In genomic region chr17:17737938-17738894, GRCh38 we compare ENCODE assay signal across 9 cellular contexts. TPM values are rescaled to one million over a fixed set of nuclear protein-coding genes. Genes with fewer than 3 reads are reported as not detected.
DNase-seq lines count a peak whose midpoint lies in the region; ATAC-seq and TF ChIP-seq lines count a peak whose summit lies in the region.
"Had no signal": no experiment of that assay in that cellular context is flagged by ENCODE, and none has a peak within 500 bp of the region (broad histone marks: within the 10 kb centered on the region; RNA-seq: fewer than 3 reads in every experiment).

No MANE protein-coding gene starts in this region.

- H2BK5ac ChIP-seq in IMR-90 (ENCODE audit: low read depth, low read length, poor library complexity, severe bottlenecking), result peak overlapping the region; percentile 12

- in situ Hi-C loops in IMR-90 (cut with MboI; ENCODE audit: low sequenced_read_pairs), result no loop called here

- ATAC-seq in IMR-90 (ENCODE audit: low read depth) (no peak), left lung (peak; percentile 69)
- ATAC-seq in activated naive CD4-positive, alpha-beta T cell treated with anti-CD3 and anti-CD28 coated beads, Interleukin-2, amount 50 U/mL, for 72 hours, result no peak

- peak overlapping the region; percentile 19; the same call in 1 of the 2 replicates for H4K91ac ChIP-seq in IMR-90 (ENCODE audit: insufficient read depth, low read depth, low read length)

- TF ChIP-seq POLR2A in IMR-90 (IDR thresholded peaks at IDR 0.05; ENCODE audit: low read depth, low read length) (no peak), stomach (IDR thresholded peaks at IDR 0.05) (no peak)

- H3K36me3 Mint-ChIP-seq in brain (peaks cover 11% of the 10 kb centered on the region), CD14-positive monocyte (peaks cover 4 to 8% of the 10 kb centered on the region in 2 donors)
- no peaks in the 10 kb centered on the region for H3K36me3 Mint-ChIP-seq in activated naive CD4-positive, alpha-beta T cell treated with anti-CD3 and anti-CD28 coated beads, Interleukin-2, amount 50 U/mL, for 72 hours

- H4K8ac ChIP-seq in IMR-90 (ENCODE audit: low read depth in 2 of 2, low read length in 2 of 2), result peak overlapping the region in 1 of 2 experiments; percentile 40; a peak in 2 of 4 replicates

- peak overlapping the region; percentile 78; the same call in 1 of the 2 replicates for H2AK5ac ChIP-seq in IMR-90 (ENCODE audit: low read depth, low read length)

- H2AK9ac ChIP-seq in IMR-90 (replicated peaks; ENCODE audit: low read depth, low read length, poor library complexity), result peak overlapping the region; percentile 17

- TF ChIP-seq CTCF in IMR-90 (conservative IDR thresholded peaks at IDR 0.05; ENCODE audit: low read depth, low read length), result no peak
- no peak for TF ChIP-seq CTCF in brain (conservative IDR thresholded peaks at IDR 0.05)
- no peak for TF ChIP-seq CTCF in left lung (IDR thresholded peaks at IDR 0.05)
- TF ChIP-seq CTCF in stomach (IDR thresholded peaks at IDR 0.05), result no peak
- TF ChIP-seq CTCF in CD14-positive monocyte (IDR thresholded peaks at IDR 0.05), result no peak

- CTCF ChIA-PET in IMR-90 (lab: Yijun Ruan, JAX), result no interaction called here

- H4K5ac ChIP-seq in IMR-90 (ENCODE audit: low read depth, low read length), result no peak overlapping the region

- H3K4me1 Mint-ChIP-seq in brain (peaks cover 91% of the 10 kb centered on the region), CD14-positive monocyte (peaks cover 12% of the 10 kb centered on the region)

- H3K9ac ChIP-seq in IMR-90 (ENCODE audit: low read depth, low read length), result no peak overlapping the region

- H3K4ac ChIP-seq in IMR-90 (ENCODE audit: low read depth, low read length), result peak overlapping the region; percentile 76; the same call in 1 of the 2 replicates

- no peak overlapping the region for H3K18ac ChIP-seq in IMR-90 (ENCODE audit: low read depth, low read length)

- H3K9me3 Mint-ChIP-seq in brain (peaks cover 0 to 2% (median 0%) of the 10 kb centered on the region in 5 experiments), CD14-positive monocyte (peaks cover 0 to 2% (median 0%) of the 10 kb centered on the region in 7 donors)
- H3K9me3 Mint-ChIP-seq in activated naive CD4-positive, alpha-beta T cell treated with anti-CD3 and anti-CD28 coated beads, Interleukin-2, amount 50 U/mL, for 72 hours, result no peaks in the 10 kb centered on the region

- no peak overlapping the region for H2BK120ac ChIP-seq in IMR-90 (ENCODE audit: low read depth, low read length)

- peak overlapping the region; percentile 70 to 99 (median 96) for H3K27ac Mint-ChIP-seq in brain
- peak overlapping the region in 1 of 7 donors; percentile 75 for H3K27ac Mint-ChIP-seq in CD14-positive monocyte
- no peak overlapping the region for H3K27ac Mint-ChIP-seq in activated naive CD4-positive, alpha-beta T cell treated with anti-CD3 and anti-CD28 coated beads, Interleukin-2, amount 50 U/mL, for 72 hours

- peak overlapping the region; percentile 59 for H3K14ac ChIP-seq in IMR-90 (replicated peaks; ENCODE audit: low read depth, low read length)

- peaks cover 91% of the 10 kb centered on the region for H4K20me1 ChIP-seq in IMR-90 (ENCODE audit: insufficient read depth, low read length)

- peaks cover 3% of the 10 kb centered on the region; the same call in 1 of the 2 replicates for H3K36me3 ChIP-seq in IMR-90 (ENCODE audit: control insufficient read depth, insufficient read depth, low read length)
- no peaks in the 10 kb centered on the region for H3K36me3 ChIP-seq in left lung
- H3K36me3 ChIP-seq in stomach, result no peaks in the 10 kb centered on the region

- no peak overlapping the region for H2BK15ac ChIP-seq in IMR-90 (ENCODE audit: low read depth, low read length)

- BruUV-seq in IMR-90 (replicated peaks; lab: Mats Ljungman, UMichigan), result no TSS peak

- no peak for TF ChIP-seq EP300 in stomach (IDR thresholded peaks at IDR 0.05)

- intact Hi-C loops in IMR-90 (cut with micrococcal nuclease), result loop anchor here (5.0 kb wide), 1 partner anchor 56 kb away; the partner anchor contains the start of gene RAI1
- intact Hi-C loops in left lung (cut with DNase I), result no loop called here
- intact Hi-C loops in stomach (cut with DNase I; ENCODE audit: low total_unique reads), result no loop called here
- intact Hi-C loops in CD14-positive monocyte (cut with micrococcal nuclease), result no loop called here

- no peaks in the 10 kb centered on the region for H3K27me3 ChIP-seq in IMR-90 (ENCODE audit: control insufficient read depth, insufficient read depth, low read length)
- H3K27me3 ChIP-seq in left lung, result no peaks in the 10 kb centered on the region
- H3K27me3 ChIP-seq in stomach, result no peaks in the 10 kb centered on the region

- H3K4me1 ChIP-seq in IMR-90 (ENCODE audit: control insufficient read depth, insufficient read depth, low read length) (peaks cover 49% of the 10 kb centered on the region), left lung (peaks cover 34 to 59% of the 10 kb centered on the region in 2 donors), stomach (peaks cover 56 to 80% (median 66%) of the 10 kb centered on the region in 4 donors)

- 0 out of 2 replicates have a peak overlapping the region, but pooled peaks have one; percentile 34 for H3K23ac ChIP-seq in IMR-90 (ENCODE audit: low read depth, low read length)

- peaks cover 44 to 95% of the 10 kb centered on the region in 2 experiments for H3K79me1 ChIP-seq in IMR-90 (ENCODE audit: low read depth in 1 of 2, low read length in 2 of 2)

- H2AFZ ChIP-seq in IMR-90 (replicated peaks; ENCODE audit: low read length, poor library complexity), result peak overlapping the region; percentile 53

- WGBS in IMR-90 (ENCODE audit: extremely low coverage in 2 of 2, insufficient read length in 1 of 2), 2 experiments, result 19% methylated on average over 5 of the region's 16 CpGs; no CpG with 5 or more reads in 1 of the 2 experiments
- 21 to 32% (median 30%) methylated on average over 14 to 16 of the region's 16 CpGs for WGBS in stomach, 5 donors

- peaks cover 58% of the 10 kb centered on the region for H3K9me1 ChIP-seq in IMR-90 (ENCODE audit: insufficient read depth, low read length)

- TF ChIP-seq RAD21 in IMR-90 (IDR thresholded peaks at IDR 0.05; ENCODE audit: low read length), result no peak

- no peak overlapping the region for H3K4me2 ChIP-seq in IMR-90 (ENCODE audit: low read depth, low read length)

- H3K4me3 ChIP-seq in IMR-90 (ENCODE audit: insufficient read depth, low read depth, low read length), result no peak overlapping the region
- no peak overlapping the region for H3K4me3 ChIP-seq in left lung
- H3K4me3 ChIP-seq in stomach, result no peak overlapping the region

- H3K9me3 ChIP-seq in IMR-90 (ENCODE audit: control insufficient read depth, insufficient read depth, low read length) (no peaks in the 10 kb centered on the region), left lung (no peaks in the 10 kb centered on the region), stomach (no peaks in the 10 kb centered on the region)

- dilution Hi-C loops in IMR-90 (cut with HindIII; ENCODE audit: low sequenced_read_pairs, unreplicated experiment), result no loop called here

- H2BK20ac ChIP-seq in IMR-90 (ENCODE audit: low read depth, low read length), result no peak overlapping the region

- H3K4me3 Mint-ChIP-seq in brain, result peak overlapping the region in 4 of 5 experiments; percentile 50 to 72 (median 64)
- H3K4me3 Mint-ChIP-seq in CD14-positive monocyte, result no peak overlapping the region

- no peak overlapping the region for H3K56ac ChIP-seq in IMR-90 (ENCODE audit: extremely low read depth, insufficient read depth, low read length)

- POLR2A ChIA-PET in IMR-90 (lab: Charles Lee; ENCODE audit: unreplicated experiment), result no interaction called here

- H3K27me3 Mint-ChIP-seq in brain (peaks cover 3% of the 10 kb centered on the region), CD14-positive monocyte (ENCODE audit: low read depth in 3 of 3) (no peaks in the 10 kb centered on the region)

- DNase-seq in IMR-90 (no peak), left lung (no peak), stomach (peak; percentile 74), CD14-positive monocyte (ENCODE audit: low spot score) (no peak), KG1 (lab: John Stamatoyannopoulos, UW) (no peak), Ammon's horn (ENCODE audit: low spot score) (no peak)
- no peak for DNase-seq in activated naive CD4-positive, alpha-beta T cell treated with anti-CD3 and anti-CD28 coated beads, Interleukin-2, amount 50 U/mL, for 72 hours (ENCODE audit: low spot score in 2 of 2)
- DNase-seq: NCI-H1436 had no signal

- H3K27ac ChIP-seq in IMR-90 (ENCODE audit: insufficient read depth, low read length) (0 out of 2 replicates have a peak overlapping the region, but pooled peaks have one; percentile 17), left lung (peak overlapping the region; percentile 50 to 53), stomach (peak overlapping the region; percentile 53 to 86 (median 78))

TF ChIP-seq in IMR-90, 13 proteins besides CTCF, POLR2A, EP300 and RAD21:
- TF ChIP-seq BHLHE40 (IDR thresholded peaks at IDR 0.05; ENCODE audit: low read depth, low read length), result no peak
- TF ChIP-seq SMC3 (IDR thresholded peaks at IDR 0.05; ENCODE audit: low read depth, low read length), result no peak
- no peak for TF ChIP-seq MAFK (IDR thresholded peaks at IDR 0.05; ENCODE audit: low read depth, low read length)
- TF ChIP-seq RCOR1 (IDR thresholded peaks at IDR 0.05; ENCODE audit: insufficient replicate concordance, low read length), result no peak
- TF ChIP-seq ELK1 (IDR thresholded peaks at IDR 0.05; ENCODE audit: borderline replicate concordance, low read depth, low read length), result no peak
TF ChIP-seq in IMR-90: peak in this region for 0.

RNA-seq across cellular contexts. Expression of gene RAI1, which starts 57.0 kb away (rescaled TPM):
- 1.8 and 1.9 TPM in 2 replicates for total RNA-seq in IMR-90 (2012; rRNA removed)
- 10.5 and 14.0 TPM in 2 replicates for polyA plus RNA-seq in IMR-90 (2012; rRNA removed)
- 5.5 and 10.5 TPM in 2 replicates for polyA plus RNA-seq in IMR-90 (2012; cell fraction: cytosol; rRNA removed)
- polyA plus RNA-seq in IMR-90 (2012; cell fraction: nucleus; rRNA removed; ENCODE audit: low replicate concordance), result 18.8 and 32.7 TPM in 2 replicates
- 22.1 TPM for polyA plus RNA-seq in brain (ENCODE audit: insufficient read depth, low read depth, low replicate concordance)
- total RNA-seq in left lung, result 10 to 100 TPM; 31.5 to 31.7 TPM
- total RNA-seq in stomach, result 10 to 100 TPM; 19.1 to 94.5 (median 46.9) TPM
- 10 to 100 TPM in 2 of 3 donors, 1 to 10 TPM in 1; 4.6 to 12.5 (median 12.0) TPM for polyA plus RNA-seq in stomach
- 1 to 10 TPM in 1 of 2 donors, under 1 TPM in 1; 0.89 to 1.5 TPM for polyA plus RNA-seq in CD14-positive monocyte
- 10 to 100 TPM; 14.9 to 21.6 TPM for total RNA-seq in activated naive CD4-positive, alpha-beta T cell treated with anti-CD3 and anti-CD28 coated beads, Interleukin-2, amount 50 U/mL, for 72 hours

Comparison
In these comparisons a context has a peak if more than half of its experiments do, and no peak if none do; other contexts are left out.
1. H3K27ac ChIP-seq: peak in every context shown above with its lines; median percentile 78 in stomach; 52 in left lung; 17 in IMR-90.
2. H3K27ac Mint-ChIP-seq: peak in brain (5 of 5); none in activated naive CD4-positive, alpha-beta T cell treated with anti-CD3 and anti-CD28 coated beads, Interleukin-2, amount 50 U/mL, for 72 hours (0 of 2).
3. H3K4me3 Mint-ChIP-seq: peak in brain (4 of 5); none in CD14-positive monocyte (0 of 2).